In genomic region chr6:1749041-1749440, GRCh38 we compare ENCODE assay signal across 18 cellular contexts.
DNase-seq lines count a peak whose midpoint lies in the region; ATAC-seq and TF ChIP-seq lines count a peak whose summit lies in the region.
"Had no signal": no experiment of that assay in that cellular context is flagged by ENCODE, and none has a peak within 500 bp of the region (broad histone marks: within the 10 kb centered on the region; RNA-seq: fewer than 3 reads in every experiment).

No MANE protein-coding gene starts in this region.

- no peak for TF ChIP-seq POLR2A in transverse colon (IDR thresholded peaks at IDR 0.05)

- 77% methylated on average over 6 of the region's 6 CpGs; no CpG with 5 or more reads in 1 of the 2 donors for WGBS in transverse colon (ENCODE audit: low coverage in 1 of 2), 2 donors

- no peak overlapping the region for H3K27ac Mint-ChIP-seq in HFFc6
- H3K27ac Mint-ChIP-seq in activated CD8-positive, alpha-beta T cell treated with anti-CD3 and anti-CD28 coated beads for 36 hours = no peak overlapping the region
- H3K27ac Mint-ChIP-seq: CD4-positive, alpha-beta memory T cell had no signal

- H3K4me1 Mint-ChIP-seq in HFFc6 (ENCODE audit: low read depth) = no peaks in the 10 kb centered on the region
- H3K4me1 Mint-ChIP-seq in activated CD8-positive, alpha-beta T cell treated with anti-CD3 and anti-CD28 coated beads for 36 hours (ENCODE audit: low read depth) = no peaks in the 10 kb centered on the region
- H3K4me1 Mint-ChIP-seq: CD4-positive, alpha-beta memory T cell had no signal

- peak overlapping the region; percentile 1 to 8 for H3K4me3 ChIP-seq in duodenal mucosa (ENCODE audit: low read depth in 1 of 2, low read length in 2 of 2)
- peak overlapping the region; percentile 6 to 48 for H3K4me3 ChIP-seq in mucosa of rectum (ENCODE audit: low read length in 2 of 2)
- H3K4me3 ChIP-seq in transverse colon = peak overlapping the region in 1 of 4 donors; percentile 13

- POLR2A ChIA-PET in activated CD8-positive, alpha-beta T cell treated with anti-CD3 and anti-CD28 coated beads for 36 hours (lab: Charles Lee) = no interaction called here

- H3K27ac ChIP-seq in duodenal mucosa (ENCODE audit: low read depth, low read length) (no peak overlapping the region), mucosa of rectum (ENCODE audit: low read depth in 2 of 2, low read length in 2 of 2) (peak overlapping the region in 1 of 2 donors; percentile 1), transverse colon (peak overlapping the region in 3 of 4 donors; percentile 21 to 36 (median 31))
- H3K27ac ChIP-seq: KMS-11 had no signal

- no peaks in the 10 kb centered on the region for H3K9me3 ChIP-seq in duodenal mucosa (ENCODE audit: control insufficient read depth in 1 of 2, low read length in 2 of 2)
- no peaks in the 10 kb centered on the region for H3K9me3 ChIP-seq in mucosa of rectum (ENCODE audit: control insufficient read depth in 2 of 2, low read length in 2 of 2)
- no peaks in the 10 kb centered on the region for H3K9me3 ChIP-seq in transverse colon

- H3K27me3 Mint-ChIP-seq in HFFc6 (ENCODE audit: insufficient read depth) = peaks cover 1% of the 10 kb centered on the region
- no peaks in the 10 kb centered on the region for H3K27me3 Mint-ChIP-seq in activated CD8-positive, alpha-beta T cell treated with anti-CD3 and anti-CD28 coated beads for 36 hours
- H3K27me3 Mint-ChIP-seq: CD4-positive, alpha-beta memory T cell had no signal

- in situ Hi-C loops in transverse colon (cut with MboI; ENCODE audit: low pct_ligation_motif_present in 1 of 4, low pct_unique_long_range_greater_than_20kb in 1 of 4, low sequenced_read_pairs in 3 of 4) = no loop called here

- H3K4me1 ChIP-seq in duodenal mucosa (ENCODE audit: control insufficient read depth in 1 of 2, insufficient read depth in 2 of 2, low read length in 2 of 2) (peaks cover 0 to 6% of the 10 kb centered on the region in 2 donors), mucosa of rectum (ENCODE audit: control insufficient read depth in 2 of 2, insufficient read depth in 2 of 2, low read length in 2 of 2) (peaks cover 0 to 3% of the 10 kb centered on the region in 2 donors), transverse colon (no peaks in the 10 kb centered on the region)

- DNase-seq in HFFc6 (no peak), transverse colon (peak; percentile 44), superior temporal gyrus (ENCODE audit: extremely low spot score) (no peak), SHP77 (lab: John Stamatoyannopoulos, UW) (no peak)
- no peak for DNase-seq in activated CD8-positive, alpha-beta T cell treated with anti-CD3 and anti-CD28 coated beads for 36 hours
- DNase-seq: CD4-positive, alpha-beta memory T cell; EL; GOT3; MV-4-11; NCI-H1694 treated with DMSO at 0.1 percent for 48 hours; NCI-H2107; NCI-H510A; NCI-H748 treated with DMSO at 0.1 percent for 48 hours; RPMI8226; SIG-M5 had no signal

- H3K4me3 Mint-ChIP-seq in HFFc6 = peak overlapping the region; percentile 70; the same call in 1 of the 2 replicates
- H3K4me3 Mint-ChIP-seq in activated CD8-positive, alpha-beta T cell treated with anti-CD3 and anti-CD28 coated beads for 36 hours = no peak overlapping the region
- H3K4me3 Mint-ChIP-seq: CD4-positive, alpha-beta memory T cell had no signal

- no peak for ATAC-seq in activated CD8-positive, alpha-beta T cell treated with anti-CD3 and anti-CD28 coated beads for 36 hours

- peaks cover 19% of the 10 kb centered on the region for H3K9me3 Mint-ChIP-seq in HFFc6
- peaks cover 19% of the 10 kb centered on the region for H3K9me3 Mint-ChIP-seq in activated CD8-positive, alpha-beta T cell treated with anti-CD3 and anti-CD28 coated beads for 36 hours

- H3K9ac ChIP-seq in duodenal mucosa (ENCODE audit: low read depth in 1 of 2, low read length in 2 of 2) = no peak overlapping the region
- peak overlapping the region; percentile 6 to 38 for H3K9ac ChIP-seq in mucosa of rectum (ENCODE audit: low read depth in 1 of 2, low read length in 2 of 2)
- H3K9ac ChIP-seq: KMS-11 had no signal

- no peaks in the 10 kb centered on the region for H3K36me3 Mint-ChIP-seq in HFFc6 (ENCODE audit: low read depth)
- H3K36me3 Mint-ChIP-seq in activated CD8-positive, alpha-beta T cell treated with anti-CD3 and anti-CD28 coated beads for 36 hours (ENCODE audit: low read depth) = peaks cover 15% of the 10 kb centered on the region

- no peak for TF ChIP-seq EP300 in transverse colon (IDR thresholded peaks at IDR 0.05; ENCODE audit: low read depth)

- intact Hi-C loops in transverse colon (cut with DNase I; ENCODE audit: low total_unique reads) = no loop called here
- intact Hi-C loops in activated CD8-positive, alpha-beta T cell treated with anti-CD3 and anti-CD28 coated beads for 36 hours (cut with micrococcal nuclease) = no loop called here

- TF ChIP-seq CTCF in HFFc6 (IDR thresholded peaks at IDR 0.05) (no peak), transverse colon (IDR thresholded peaks at IDR 0.05) (no peak)
- TF ChIP-seq CTCF in activated CD8-positive, alpha-beta T cell treated with anti-CD3 and anti-CD28 coated beads for 36 hours (IDR thresholded peaks at IDR 0.05) = no peak

- CTCF ChIA-PET in activated CD8-positive, alpha-beta T cell treated with anti-CD3 and anti-CD28 coated beads for 36 hours (lab: Charles Lee) = no interaction called here

- H3K36me3 ChIP-seq in duodenal mucosa (ENCODE audit: control insufficient read depth in 1 of 2, insufficient read depth in 2 of 2, low read length in 2 of 2) (no peaks in the 10 kb centered on the region), mucosa of rectum (ENCODE audit: control insufficient read depth in 2 of 2, insufficient read depth in 2 of 2, low read length in 2 of 2) (no peaks in the 10 kb centered on the region), transverse colon (no peaks in the 10 kb centered on the region)

- no peaks in the 10 kb centered on the region for H3K27me3 ChIP-seq in duodenal mucosa (ENCODE audit: control insufficient read depth in 1 of 2, insufficient read depth in 2 of 2, low read length in 2 of 2)
- H3K27me3 ChIP-seq in mucosa of rectum (ENCODE audit: control insufficient read depth in 2 of 2, insufficient read depth in 2 of 2, low read length in 2 of 2) = no peaks in the 10 kb centered on the region
- no peaks in the 10 kb centered on the region for H3K27me3 ChIP-seq in transverse colon

Comparison
In these comparisons a context has a peak if more than half of its experiments do, and no peak if none do; other contexts are left out.
1. H3K9ac ChIP-seq: peak in mucosa of rectum (2 of 2); none in duodenal mucosa (0 of 2).